In the genomic region with DNA sequence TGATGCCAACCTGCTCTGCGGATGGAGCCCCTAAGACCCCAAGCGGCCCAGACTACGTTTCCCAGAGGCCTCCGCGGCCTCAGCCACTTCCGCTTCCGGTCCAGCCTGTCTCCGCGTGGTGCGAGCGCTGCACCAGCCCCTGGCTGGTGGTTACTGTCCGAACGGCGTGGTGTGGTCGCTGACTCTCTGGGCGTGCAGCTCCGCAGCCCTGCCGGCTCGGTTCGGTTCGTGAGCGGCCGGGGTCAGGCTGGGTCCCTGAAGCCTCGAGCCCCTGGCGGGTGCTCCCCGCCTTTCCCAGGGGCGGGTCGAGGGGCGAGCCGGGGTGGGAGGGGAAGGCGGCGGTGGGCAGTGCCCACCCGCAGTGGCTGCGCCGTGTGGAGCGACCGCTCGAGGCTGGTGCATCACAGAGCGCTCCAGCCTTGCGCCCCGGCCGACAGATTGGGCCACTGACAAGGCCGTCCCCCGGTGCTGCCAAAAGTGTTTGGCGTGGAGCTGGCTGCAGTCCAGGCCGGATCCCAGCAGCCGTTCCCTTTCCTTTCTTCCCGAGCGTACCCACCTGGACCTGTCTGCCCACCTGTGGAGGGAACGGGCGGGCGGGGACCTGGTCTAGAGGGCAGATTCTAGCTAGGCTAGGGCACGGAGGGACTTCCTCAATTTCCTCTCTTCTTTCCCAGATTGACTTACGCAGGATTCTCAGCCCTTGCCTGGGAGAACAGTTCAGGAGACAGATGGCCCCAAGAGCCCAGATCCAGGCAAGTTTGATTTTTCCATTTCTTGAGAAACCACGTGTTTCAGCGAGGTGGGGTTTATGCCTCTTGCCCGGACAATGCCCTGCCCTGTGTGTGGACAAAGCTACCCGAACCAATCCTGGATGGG, we compare ENCODE assay signal across 8 cellular contexts. TPM values are rescaled to one million over a fixed set of nuclear protein-coding genes. Genes with fewer than 3 reads are reported as not detected.
DNase-seq lines count a peak whose midpoint lies in the region; ATAC-seq, FAIRE-seq and TF ChIP-seq lines count a peak whose summit lies in the region.

A gene (plus strand): TSS at position 116 of the 876 bp plus-strand sequence. CDS start 613 bp downstream, at position 729.

- peak within 1 kb of the TSS; percentile 97 for H3K4me2 ChIP-seq in KMS-11

- intact Hi-C loops in pancreas (cut with DNase I) (no loop called here), tibial artery (cut with DNase I; ENCODE audit: low total_unique reads) (no loop called here)

- H3K27ac ChIP-seq in KMS-11, result peak within 1 kb of the TSS; percentile 56
- H3K27ac ChIP-seq in cardiac muscle cell, result no peak within 1 kb of the TSS
- H3K27ac ChIP-seq in pancreas, result peak within 1 kb of the TSS; percentile 54 to 72 (median 64)
- peak within 1 kb of the TSS; percentile 55 to 86 for H3K27ac ChIP-seq in tibial artery

- 1% methylated on average over 58 of the region's 58 CpGs for WGBS in pancreas, 2 donors

- peaks cover 33% of the 10 kb centered on the region for H3K36me3 Mint-ChIP-seq in activated naive CD8-positive, alpha-beta T cell treated with anti-CD3 and anti-CD28 coated beads, Interleukin-2, amount 10 ng/mL, durations not matched to agents 7 days and 5 days

- no peak for TF ChIP-seq CTCF in KMS-11 (conservative IDR thresholded peaks at IDR 0.05; ENCODE audit: low read depth, low read length)
- TF ChIP-seq CTCF in cardiac muscle cell (IDR thresholded peaks at IDR 0.05; ENCODE audit: low read depth, low read length), result no peak
- no peak for TF ChIP-seq CTCF in pancreas (IDR thresholded peaks at IDR 0.05)
- TF ChIP-seq CTCF in tibial artery (IDR thresholded peaks at IDR 0.05), result no peak

- H3K27me3 ChIP-seq in KMS-11 (ENCODE audit: insufficient read depth, low read depth) (no peaks in the 10 kb centered on the region), cardiac muscle cell (no peaks in the 10 kb centered on the region), pancreas (no peaks in the 10 kb centered on the region), tibial artery (no peaks in the 10 kb centered on the region)

- peaks cover 11% of the 10 kb centered on the region for H3K9me3 Mint-ChIP-seq in activated naive CD8-positive, alpha-beta T cell treated with anti-CD3 and anti-CD28 coated beads, Interleukin-2, amount 10 ng/mL, durations not matched to agents 7 days and 5 days

- H3K36me3 ChIP-seq in KMS-11 (ENCODE audit: insufficient read depth), result no peaks in the 10 kb centered on the region
- H3K36me3 ChIP-seq in cardiac muscle cell, result no peaks in the 10 kb centered on the region
- no peaks in the 10 kb centered on the region for H3K36me3 ChIP-seq in pancreas
- H3K36me3 ChIP-seq in tibial artery, result peaks cover 0 to 22% (median 20%) of the 10 kb centered on the region in 3 donors

- H3K4me3 ChIP-seq in KMS-11 (IDR thresholded peaks at IDR 0.05; ENCODE audit: insufficient read depth, low read depth, low read length), result no peak within 1 kb of the TSS
- H3K4me3 ChIP-seq in cardiac muscle cell, result peak within 1 kb of the TSS; percentile 91
- peak within 1 kb of the TSS; percentile 51 to 89 (median 87) for H3K4me3 ChIP-seq in pancreas
- H3K4me3 ChIP-seq in tibial artery, result peak within 1 kb of the TSS; percentile 61 to 99

- peak; percentile 99 for ATAC-seq in GM21737 (IDR thresholded peaks at IDR 0.05; ENCODE audit: unreplicated experiment)
- peak; percentile 86 for ATAC-seq in activated naive CD8-positive, alpha-beta T cell treated with anti-CD3 and anti-CD28 coated beads, Interleukin-2, amount 10 ng/mL, durations not matched to agents 7 days and 5 days (ENCODE audit: low read depth)
- ATAC-seq in pancreas, result peak; percentile 95 to 97 (median 97)

- H3K4me1 ChIP-seq in KMS-11 (ENCODE audit: low read depth, poor library complexity, severe bottlenecking) (peaks cover 6% of the 10 kb centered on the region), cardiac muscle cell (ENCODE audit: low read depth) (no peaks in the 10 kb centered on the region), pancreas (no peaks in the 10 kb centered on the region), tibial artery (peaks cover 0 to 10% (median 4%) of the 10 kb centered on the region in 4 donors)

- H3K27ac Mint-ChIP-seq in activated naive CD8-positive, alpha-beta T cell treated with anti-CD3 and anti-CD28 coated beads, Interleukin-2, amount 10 ng/mL, durations not matched to agents 7 days and 5 days, result peak within 1 kb of the TSS; percentile 76

- no peaks in the 10 kb centered on the region for H3K79me2 ChIP-seq in KMS-11 (ENCODE audit: insufficient read depth, low read depth)

- H3K9me3 ChIP-seq in cardiac muscle cell (ENCODE audit: low read depth) (no peaks in the 10 kb centered on the region), pancreas (no peaks in the 10 kb centered on the region), tibial artery (peaks cover 0 to 4% (median 0%) of the 10 kb centered on the region in 3 donors)

- no peaks in the 10 kb centered on the region for H3K27me3 Mint-ChIP-seq in activated naive CD8-positive, alpha-beta T cell treated with anti-CD3 and anti-CD28 coated beads, Interleukin-2, amount 10 ng/mL, durations not matched to agents 7 days and 5 days

- POLR2A ChIA-PET in activated naive CD8-positive, alpha-beta T cell treated with anti-CD3 and anti-CD28 coated beads, Interleukin-2, amount 10 ng/mL, durations not matched to agents 7 days and 5 days (lab: Charles Lee), result interaction anchor here (0.5 to 1.6 kb wide), 3 partner anchors 11 to 102 kb away, joined by 3 to 10 read pairs (median 4); a partner anchor contains a TSS

- H3K9ac ChIP-seq in KMS-11, result peak within 1 kb of the TSS; percentile 88

- peak; percentile 68 for DNase-seq in EL
- DNase-seq in SKM-1 treated with dmso at 0.1 percent for 144 hours (lab: John Stamatoyannopoulos, UW; ENCODE audit: unreplicated experiment), result peak; percentile 46
- DNase-seq in activated naive CD8-positive, alpha-beta T cell treated with anti-CD3 and anti-CD28 coated beads, Interleukin-2, amount 10 ng/mL, durations not matched to agents 7 days and 5 days, result peak; percentile 76
- DNase-seq in cardiac muscle cell (ENCODE audit: low read depth in 1 of 2, low spot score in 1 of 2), result peak; percentile 78 to 81
- DNase-seq in pancreas, result peak; percentile 54 to 88 (median 70)
- peak; percentile 62 to 74 for DNase-seq in tibial artery

- H2AFZ ChIP-seq in KMS-11 (ENCODE audit: low read depth), result peak within 1 kb of the TSS; percentile 83

- H3K4me1 Mint-ChIP-seq in activated naive CD8-positive, alpha-beta T cell treated with anti-CD3 and anti-CD28 coated beads, Interleukin-2, amount 10 ng/mL, durations not matched to agents 7 days and 5 days, result peaks cover 13% of the 10 kb centered on the region

- FAIRE-seq in pancreas (lab: Jason Lieb, UNC), result no peak

- no peaks in the 10 kb centered on the region for H4K20me1 ChIP-seq in KMS-11 (ENCODE audit: insufficient read depth)

- peak within 1 kb of the TSS; percentile 81 for H3K4me3 Mint-ChIP-seq in activated naive CD8-positive, alpha-beta T cell treated with anti-CD3 and anti-CD28 coated beads, Interleukin-2, amount 10 ng/mL, durations not matched to agents 7 days and 5 days

RNA-seq across cellular contexts. Expression of the gene that starts here (rescaled TPM):
- 1 to 10 TPM; 6.5 to 6.6 TPM for total RNA-seq in activated naive CD8-positive, alpha-beta T cell treated with anti-CD3 and anti-CD28 coated beads, Interleukin-2, amount 10 ng/mL, durations not matched to agents 7 days and 5 days
- total RNA-seq in cardiac muscle cell, result 2.2 and 2.5 TPM in 2 replicates
- polyA plus RNA-seq in cardiac muscle cell, result 1.0 and 3.5 TPM in 2 replicates
- 1 to 10 TPM; 3.5 to 5.7 (median 4.3) TPM for total RNA-seq in pancreas
- 1 to 10 TPM; 2.8 to 3.3 TPM for polyA plus RNA-seq in pancreas
